In the genomic region with DNA sequence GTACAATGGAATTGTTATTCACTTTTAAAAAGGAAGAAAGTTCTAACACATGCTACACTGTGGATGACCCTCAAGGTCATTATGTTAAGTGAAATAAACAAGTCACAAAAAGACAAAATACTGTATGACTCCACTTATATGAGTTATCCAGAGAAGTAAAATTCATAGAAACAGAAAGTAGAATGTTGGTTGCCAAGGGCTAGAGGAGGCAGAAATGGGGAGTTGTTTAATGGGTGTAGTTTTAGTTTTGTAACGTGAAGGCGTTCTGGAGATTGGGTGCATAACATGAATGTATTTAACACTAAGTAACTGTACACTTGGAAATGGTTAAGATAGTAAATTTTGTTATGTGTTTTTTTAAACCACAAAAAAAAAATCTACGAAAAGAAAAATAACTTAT, we compare ENCODE assay signal across 6 cellular contexts. TPM values are rescaled to one million over a fixed set of nuclear protein-coding genes. Genes with fewer than 3 reads are reported as not detected.
"Had no signal": no experiment of that assay in that cellular context is flagged by ENCODE, and none has a peak within 500 bp of the region (broad histone marks: within the 10 kb centered on the region; RNA-seq: fewer than 3 reads in every experiment).

No MANE protein-coding gene starts in this region.

- H3K4me3 Mint-ChIP-seq: H9 had no signal

- DNase-seq: GOT3, H9, KG1 had no signal

- H3K27ac Mint-ChIP-seq: H9 had no signal

- H3K4me3 ChIP-seq: GM23248, K562 had no signal

- H3K27ac ChIP-seq: GM23248 had no signal

- H3K9ac ChIP-seq: GM23248 had no signal

- H3K9me3 Mint-ChIP-seq: H9 had no signal

RNA-seq across cellular contexts. Expression of gene CCDC81, which starts 43.8 kb away (rescaled TPM):
- total RNA-seq: H4 had no signal
